In the genomic region with DNA sequence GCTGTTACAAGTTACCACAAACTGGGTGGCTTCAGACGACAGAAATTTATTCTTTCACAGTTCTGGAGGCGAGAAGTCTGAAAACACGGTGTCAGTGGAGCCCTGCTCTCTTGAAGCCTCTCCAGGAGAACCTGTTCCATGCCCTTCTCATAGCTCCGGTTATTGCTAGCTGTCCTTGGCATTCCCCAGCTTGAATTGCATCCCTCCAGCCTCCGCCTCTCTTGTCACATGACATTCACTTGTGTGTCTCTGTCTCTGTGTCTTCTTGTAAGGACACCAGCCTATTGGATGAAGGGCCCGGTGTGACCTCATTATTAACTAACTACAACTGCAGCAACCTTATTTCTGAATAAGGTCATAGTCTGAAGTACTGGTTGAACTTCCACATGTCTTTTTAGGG, we compare ENCODE assay signal across 2 cellular contexts.
TF ChIP-seq lines count a peak whose summit lies in the region.

No MANE protein-coding gene starts in this region.

TF ChIP-seq in GM23338, 12 proteins besides CTCF, POLR2A, EP300 and RAD21:
- TF ChIP-seq, protein P1, sequence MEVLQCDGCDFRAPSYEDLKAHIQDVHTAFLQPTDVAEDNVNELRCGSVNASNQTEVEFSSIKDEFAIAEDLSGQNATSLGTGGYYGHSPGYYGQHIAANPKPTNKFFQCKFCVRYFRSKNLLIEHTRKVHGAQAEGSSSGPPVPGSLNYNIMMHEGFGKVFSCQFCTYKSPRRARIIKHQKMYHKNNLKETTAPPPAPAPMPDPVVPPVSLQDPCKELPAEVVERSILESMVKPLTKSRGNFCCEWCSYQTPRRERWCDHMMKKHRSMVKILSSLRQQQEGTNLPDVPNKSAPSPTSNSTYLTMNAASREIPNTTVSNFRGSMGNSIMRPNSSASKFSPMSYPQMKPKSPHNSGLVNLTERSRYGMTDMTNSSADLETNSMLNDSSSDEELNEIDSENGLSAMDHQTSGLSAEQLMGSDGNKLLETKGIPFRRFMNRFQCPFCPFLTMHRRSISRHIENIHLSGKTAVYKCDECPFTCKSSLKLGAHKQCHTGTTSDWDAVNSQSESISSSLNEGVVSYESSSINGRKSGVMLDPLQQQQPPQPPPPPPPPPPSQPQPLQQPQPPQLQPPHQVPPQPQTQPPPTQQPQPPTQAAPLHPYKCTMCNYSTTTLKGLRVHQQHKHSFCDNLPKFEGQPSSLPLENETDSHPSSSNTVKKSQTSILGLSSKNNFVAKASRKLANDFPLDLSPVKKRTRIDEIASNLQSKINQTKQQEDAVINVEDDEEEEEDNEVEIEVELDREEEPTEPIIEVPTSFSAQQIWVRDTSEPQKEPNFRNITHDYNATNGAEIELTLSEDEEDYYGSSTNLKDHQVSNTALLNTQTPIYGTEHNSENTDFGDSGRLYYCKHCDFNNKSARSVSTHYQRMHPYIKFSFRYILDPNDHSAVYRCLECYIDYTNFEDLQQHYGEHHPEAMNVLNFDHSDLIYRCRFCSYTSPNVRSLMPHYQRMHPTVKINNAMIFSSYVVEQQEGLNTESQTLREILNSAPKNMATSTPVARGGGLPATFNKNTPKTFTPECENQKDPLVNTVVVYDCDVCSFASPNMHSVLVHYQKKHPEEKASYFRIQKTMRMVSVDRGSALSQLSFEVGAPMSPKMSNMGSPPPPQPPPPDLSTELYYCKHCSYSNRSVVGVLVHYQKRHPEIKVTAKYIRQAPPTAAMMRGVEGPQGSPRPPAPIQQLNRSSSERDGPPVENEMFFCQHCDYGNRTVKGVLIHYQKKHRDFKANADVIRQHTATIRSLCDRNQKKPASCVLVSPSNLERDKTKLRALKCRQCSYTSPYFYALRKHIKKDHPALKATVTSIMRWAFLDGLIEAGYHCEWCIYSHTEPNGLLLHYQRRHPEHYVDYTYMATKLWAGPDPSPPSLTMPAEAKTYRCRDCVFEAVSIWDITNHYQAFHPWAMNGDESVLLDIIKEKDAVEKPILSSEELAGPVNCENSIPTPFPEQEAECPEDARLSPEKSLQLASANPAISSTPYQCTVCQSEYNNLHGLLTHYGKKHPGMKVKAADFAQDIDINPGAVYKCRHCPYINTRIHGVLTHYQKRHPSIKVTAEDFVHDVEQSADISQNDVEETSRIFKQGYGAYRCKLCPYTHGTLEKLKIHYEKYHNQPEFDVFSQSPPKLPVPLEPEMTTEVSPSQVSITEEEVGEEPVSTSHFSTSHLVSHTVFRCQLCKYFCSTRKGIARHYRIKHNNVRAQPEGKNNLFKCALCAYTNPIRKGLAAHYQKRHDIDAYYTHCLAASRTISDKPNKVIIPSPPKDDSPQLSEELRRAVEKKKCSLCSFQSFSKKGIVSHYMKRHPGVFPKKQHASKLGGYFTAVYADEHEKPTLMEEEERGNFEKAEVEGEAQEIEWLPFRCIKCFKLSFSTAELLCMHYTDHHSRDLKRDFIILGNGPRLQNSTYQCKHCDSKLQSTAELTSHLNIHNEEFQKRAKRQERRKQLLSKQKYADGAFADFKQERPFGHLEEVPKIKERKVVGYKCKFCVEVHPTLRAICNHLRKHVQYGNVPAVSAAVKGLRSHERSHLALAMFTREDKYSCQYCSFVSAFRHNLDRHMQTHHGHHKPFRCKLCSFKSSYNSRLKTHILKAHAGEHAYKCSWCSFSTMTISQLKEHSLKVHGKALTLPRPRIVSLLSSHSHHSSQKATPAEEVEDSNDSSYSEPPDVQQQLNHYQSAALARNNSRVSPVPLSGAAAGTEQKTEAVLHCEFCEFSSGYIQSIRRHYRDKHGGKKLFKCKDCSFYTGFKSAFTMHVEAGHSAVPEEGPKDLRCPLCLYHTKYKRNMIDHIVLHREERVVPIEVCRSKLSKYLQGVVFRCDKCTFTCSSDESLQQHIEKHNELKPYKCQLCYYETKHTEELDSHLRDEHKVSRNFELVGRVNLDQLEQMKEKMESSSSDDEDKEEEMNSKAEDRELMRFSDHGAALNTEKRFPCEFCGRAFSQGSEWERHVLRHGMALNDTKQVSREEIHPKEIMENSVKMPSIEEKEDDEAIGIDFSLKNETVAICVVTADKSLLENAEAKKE (CRISPR knock-in tag; IDR thresholded peaks at IDR 0.05) = no peak
- TF ChIP-seq EZH2 (IDR thresholded peaks at IDR 0.05; ENCODE audit: low read depth, unreplicated experiment) (no peak), NANOG (IDR thresholded peaks at IDR 0.05; ENCODE audit: borderline replicate concordance) (no peak), STAT1 (IDR thresholded peaks at IDR 0.05; ENCODE audit: unreplicated experiment) (no peak), CREB1 (CRISPR knock-in tag; IDR thresholded peaks at IDR 0.05; ENCODE audit: low read depth) (no peak), JUNB (IDR thresholded peaks at IDR 0.05; ENCODE audit: unreplicated experiment) (no peak), ZNF114 (CRISPR knock-in tag; IDR thresholded peaks at IDR 0.05) (no peak), ZNF331 (CRISPR knock-in tag; IDR thresholded peaks at IDR 0.05; ENCODE audit: low read depth) (no peak), POLR2AphosphoS5 (IDR thresholded peaks at IDR 0.05; ENCODE audit: low read depth) (no peak), EZH2phosphoT487 (IDR thresholded peaks at IDR 0.05; ENCODE audit: unreplicated experiment) (no peak)
- TF ChIP-seq, protein P2, sequence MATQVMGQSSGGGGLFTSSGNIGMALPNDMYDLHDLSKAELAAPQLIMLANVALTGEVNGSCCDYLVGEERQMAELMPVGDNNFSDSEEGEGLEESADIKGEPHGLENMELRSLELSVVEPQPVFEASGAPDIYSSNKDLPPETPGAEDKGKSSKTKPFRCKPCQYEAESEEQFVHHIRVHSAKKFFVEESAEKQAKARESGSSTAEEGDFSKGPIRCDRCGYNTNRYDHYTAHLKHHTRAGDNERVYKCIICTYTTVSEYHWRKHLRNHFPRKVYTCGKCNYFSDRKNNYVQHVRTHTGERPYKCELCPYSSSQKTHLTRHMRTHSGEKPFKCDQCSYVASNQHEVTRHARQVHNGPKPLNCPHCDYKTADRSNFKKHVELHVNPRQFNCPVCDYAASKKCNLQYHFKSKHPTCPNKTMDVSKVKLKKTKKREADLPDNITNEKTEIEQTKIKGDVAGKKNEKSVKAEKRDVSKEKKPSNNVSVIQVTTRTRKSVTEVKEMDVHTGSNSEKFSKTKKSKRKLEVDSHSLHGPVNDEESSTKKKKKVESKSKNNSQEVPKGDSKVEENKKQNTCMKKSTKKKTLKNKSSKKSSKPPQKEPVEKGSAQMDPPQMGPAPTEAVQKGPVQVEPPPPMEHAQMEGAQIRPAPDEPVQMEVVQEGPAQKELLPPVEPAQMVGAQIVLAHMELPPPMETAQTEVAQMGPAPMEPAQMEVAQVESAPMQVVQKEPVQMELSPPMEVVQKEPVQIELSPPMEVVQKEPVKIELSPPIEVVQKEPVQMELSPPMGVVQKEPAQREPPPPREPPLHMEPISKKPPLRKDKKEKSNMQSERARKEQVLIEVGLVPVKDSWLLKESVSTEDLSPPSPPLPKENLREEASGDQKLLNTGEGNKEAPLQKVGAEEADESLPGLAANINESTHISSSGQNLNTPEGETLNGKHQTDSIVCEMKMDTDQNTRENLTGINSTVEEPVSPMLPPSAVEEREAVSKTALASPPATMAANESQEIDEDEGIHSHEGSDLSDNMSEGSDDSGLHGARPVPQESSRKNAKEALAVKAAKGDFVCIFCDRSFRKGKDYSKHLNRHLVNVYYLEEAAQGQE (IDR thresholded peaks at IDR 0.05; ENCODE audit: unreplicated experiment) = no peak

TF ChIP-seq in HepG2, 621 proteins besides CTCF, POLR2A, EP300 and RAD21:
- no peak for TF ChIP-seq TBX2 (CRISPR knock-in tag; IDR thresholded peaks at IDR 0.05; ENCODE audit: borderline replicate concordance)
- no peak for TF ChIP-seq IRX3 (CRISPR knock-in tag; IDR thresholded peaks at IDR 0.05; ENCODE audit: borderline replicate concordance, low read depth)
- TF ChIP-seq JUND (CRISPR knock-in tag; IDR thresholded peaks at IDR 0.05) = no peak
- TF ChIP-seq ZNF713 (CRISPR knock-in tag; IDR thresholded peaks at IDR 0.05) = no peak
- TF ChIP-seq, protein P3, sequence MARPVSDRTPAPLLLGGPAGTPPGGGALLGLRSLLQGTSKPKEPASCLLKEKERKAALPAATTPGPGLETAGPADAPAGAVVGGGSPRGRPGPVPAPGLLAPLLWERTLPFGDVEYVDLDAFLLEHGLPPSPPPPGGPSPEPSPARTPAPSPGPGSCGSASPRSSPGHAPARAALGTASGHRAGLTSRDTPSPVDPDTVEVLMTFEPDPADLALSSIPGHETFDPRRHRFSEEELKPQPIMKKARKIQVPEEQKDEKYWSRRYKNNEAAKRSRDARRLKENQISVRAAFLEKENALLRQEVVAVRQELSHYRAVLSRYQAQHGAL (CRISPR knock-in tag; IDR thresholded peaks at IDR 0.05; ENCODE audit: not compliant biosample characterization) = no peak
- TF ChIP-seq ZNF180 (CRISPR knock-in tag; IDR thresholded peaks at IDR 0.05; ENCODE audit: borderline replicate concordance, low read depth) = no peak
- TF ChIP-seq NBN (conservative IDR thresholded peaks at IDR 0.05) = no peak
- TF ChIP-seq ELF4 (CRISPR knock-in tag; IDR thresholded peaks at IDR 0.05; ENCODE audit: borderline replicate concordance) = no peak
- TF ChIP-seq ZNF496 (CRISPR knock-in tag; IDR thresholded peaks at IDR 0.05; ENCODE audit: insufficient replicate concordance) = no peak
- TF ChIP-seq, protein P4, sequence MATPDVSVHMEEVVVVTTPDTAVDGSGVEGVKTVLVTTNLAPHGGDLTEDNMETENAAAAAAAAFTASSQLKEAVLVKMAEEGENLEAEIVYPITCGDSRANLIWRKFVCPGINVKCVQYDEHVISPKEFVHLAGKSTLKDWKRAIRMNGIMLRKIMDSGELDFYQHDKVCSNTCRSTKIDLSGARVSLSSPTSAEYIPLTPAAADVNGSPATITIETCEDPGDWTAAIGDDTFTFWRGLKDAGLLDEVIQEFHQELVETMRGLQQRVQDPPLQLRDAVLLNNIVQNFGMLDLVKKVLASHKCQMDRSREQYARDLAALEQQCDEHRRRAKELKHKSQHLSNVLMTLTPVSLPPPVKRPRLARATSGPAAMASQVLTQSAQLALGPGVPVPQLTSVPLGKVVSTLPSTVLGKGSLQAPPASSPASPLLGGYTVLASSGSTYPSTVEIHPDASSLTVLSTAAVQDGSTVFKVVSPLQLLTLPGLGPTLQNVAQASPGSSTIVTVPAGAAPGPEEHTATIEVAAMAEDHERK (CRISPR knock-in tag; IDR thresholded peaks at IDR 0.05; ENCODE audit: low read depth) = no peak
- TF ChIP-seq, protein P5, sequence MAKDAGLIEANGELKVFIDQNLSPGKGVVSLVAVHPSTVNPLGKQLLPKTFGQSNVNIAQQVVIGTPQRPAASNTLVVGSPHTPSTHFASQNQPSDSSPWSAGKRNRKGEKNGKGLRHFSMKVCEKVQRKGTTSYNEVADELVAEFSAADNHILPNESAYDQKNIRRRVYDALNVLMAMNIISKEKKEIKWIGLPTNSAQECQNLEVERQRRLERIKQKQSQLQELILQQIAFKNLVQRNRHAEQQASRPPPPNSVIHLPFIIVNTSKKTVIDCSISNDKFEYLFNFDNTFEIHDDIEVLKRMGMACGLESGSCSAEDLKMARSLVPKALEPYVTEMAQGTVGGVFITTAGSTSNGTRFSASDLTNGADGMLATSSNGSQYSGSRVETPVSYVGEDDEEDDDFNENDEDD (CRISPR knock-in tag; IDR thresholded peaks at IDR 0.05; ENCODE audit: borderline replicate concordance) = no peak
- TF ChIP-seq MTA3 (CRISPR knock-in tag; IDR thresholded peaks at IDR 0.05) = no peak
- no peak for TF ChIP-seq ZNF878 (CRISPR knock-in tag; IDR thresholded peaks at IDR 0.05)
- no peak for TF ChIP-seq JUN (CRISPR knock-in tag; IDR thresholded peaks at IDR 0.05)
- TF ChIP-seq, protein P6, sequence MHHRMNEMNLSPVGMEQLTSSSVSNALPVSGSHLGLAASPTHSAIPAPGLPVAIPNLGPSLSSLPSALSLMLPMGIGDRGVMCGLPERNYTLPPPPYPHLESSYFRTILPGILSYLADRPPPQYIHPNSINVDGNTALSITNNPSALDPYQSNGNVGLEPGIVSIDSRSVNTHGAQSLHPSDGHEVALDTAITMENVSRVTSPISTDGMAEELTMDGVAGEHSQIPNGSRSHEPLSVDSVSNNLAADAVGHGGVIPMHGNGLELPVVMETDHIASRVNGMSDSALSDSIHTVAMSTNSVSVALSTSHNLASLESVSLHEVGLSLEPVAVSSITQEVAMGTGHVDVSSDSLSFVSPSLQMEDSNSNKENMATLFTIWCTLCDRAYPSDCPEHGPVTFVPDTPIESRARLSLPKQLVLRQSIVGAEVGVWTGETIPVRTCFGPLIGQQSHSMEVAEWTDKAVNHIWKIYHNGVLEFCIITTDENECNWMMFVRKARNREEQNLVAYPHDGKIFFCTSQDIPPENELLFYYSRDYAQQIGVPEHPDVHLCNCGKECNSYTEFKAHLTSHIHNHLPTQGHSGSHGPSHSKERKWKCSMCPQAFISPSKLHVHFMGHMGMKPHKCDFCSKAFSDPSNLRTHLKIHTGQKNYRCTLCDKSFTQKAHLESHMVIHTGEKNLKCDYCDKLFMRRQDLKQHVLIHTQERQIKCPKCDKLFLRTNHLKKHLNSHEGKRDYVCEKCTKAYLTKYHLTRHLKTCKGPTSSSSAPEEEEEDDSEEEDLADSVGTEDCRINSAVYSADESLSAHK (CRISPR knock-in tag; IDR thresholded peaks at IDR 0.05; ENCODE audit: borderline replicate concordance) = no peak
- TF ChIP-seq ZNF263 (CRISPR knock-in tag; IDR thresholded peaks at IDR 0.05) = no peak
TF ChIP-seq in HepG2: peak in this region for 0.
